Comparison of ENCODE assay signal across 19 cellular contexts in genomic region chr1:230043102-230043501, GRCh38.
"Had no signal": no experiment of that assay in that cellular context is flagged by ENCODE, and none has a peak within 500 bp of the region (broad histone marks: within the 10 kb centered on the region; RNA-seq: fewer than 3 reads in every experiment).

No MANE protein-coding gene starts in this region.

- H3K9me3 ChIP-seq: left lung, lower lobe of right lung, pancreas, tibial artery, upper lobe of left lung, uterus had no signal

- H3K4me1 ChIP-seq: foreskin keratinocyte, left lung, lower lobe of right lung, pancreas, tibial artery, upper lobe of left lung, uterus had no signal

- H3K27me3 ChIP-seq: pancreas, tibial artery, upper lobe of left lung, uterus had no signal

- H3K27ac ChIP-seq: epithelial cell of prostate, foreskin keratinocyte, left lung, lower lobe of right lung, pancreas, tibial artery, upper lobe of left lung, uterus had no signal

- ATAC-seq: effector memory CD8-positive, alpha-beta T cell; foreskin keratinocyte; left lung; lower lobe of right lung; natural killer cell treated with Interleukin-12 subunit alpha and Interleukin-12 subunit beta and Interleukin-15 and Interleukin-18, amount 100 ng/mL, for 72 hours; right cardiac atrium; stimulated activated effector memory CD8-positive, alpha-beta T cell treated with anti-CD3 and anti-CD28 coated beads, Interleukin-12 subunit alpha, Interleukin-12 subunit beta, amount 100 ng/mL, for 72 hours had no signal

- H3K36me3 ChIP-seq: left lung, lower lobe of right lung, pancreas, tibial artery, upper lobe of left lung, uterus had no signal

- DNase-seq: effector memory CD8-positive, alpha-beta T cell; foreskin keratinocyte; immature natural killer cell; left lung; lower lobe of right lung; mesenchymal stem cell; midbrain; occipital lobe; pancreas; right cardiac atrium; small intestine; stimulated activated CD4-positive, alpha-beta T cell treated with anti-CD3 and anti-CD28 coated beads, Interleukin-4, amount 100 ng/mL, for 1 hour; stimulated activated CD8-positive, alpha-beta memory T cell treated with anti-CD3 and anti-CD28 coated beads, Interleukin-4, amount 100 ng/mL, for 48 hours; tibial artery; upper lobe of left lung; uterus had no signal

- H3K4me3 ChIP-seq: left lung, lower lobe of right lung, pancreas, tibial artery, upper lobe of left lung, uterus had no signal
